In the genomic region with DNA sequence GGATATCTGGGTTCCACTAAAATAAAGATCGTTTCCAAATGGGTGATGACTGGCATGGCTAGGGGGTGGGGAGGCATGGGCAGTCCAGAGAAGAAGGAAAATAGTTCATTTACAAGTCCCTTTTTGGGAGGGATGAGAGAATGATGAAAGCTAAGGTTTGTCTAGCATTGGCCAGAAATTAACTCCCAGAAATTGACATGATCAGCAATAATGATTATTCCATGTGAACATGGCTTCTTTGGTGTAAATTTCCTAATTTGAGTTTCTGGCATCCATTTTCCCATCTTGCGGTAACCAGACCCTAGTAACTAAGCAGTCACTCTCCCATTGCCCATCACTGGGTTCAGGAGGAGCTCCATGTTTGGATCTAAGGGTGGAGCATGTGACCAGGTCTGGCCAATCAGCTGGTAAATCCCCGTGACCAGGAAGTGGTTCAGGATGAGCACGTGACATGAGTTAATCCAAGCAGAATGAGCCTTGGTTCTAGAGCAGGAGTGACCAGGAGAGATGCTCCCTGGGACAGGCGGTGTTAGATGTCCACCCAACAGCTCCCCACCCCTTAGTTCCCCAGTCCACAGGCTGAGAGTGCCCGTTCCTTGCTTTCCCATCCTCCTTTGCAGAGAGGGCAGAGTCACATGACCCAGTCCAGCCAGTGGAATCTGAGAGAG, we compare ENCODE assay signal across 2 cellular contexts.
TF ChIP-seq lines count a peak whose summit lies in the region.

No MANE protein-coding gene starts in this region.

TF ChIP-seq in HepG2, 621 proteins besides CTCF, POLR2A, EP300 and RAD21 (continues in another document):
- TF ChIP-seq, protein P1, sequence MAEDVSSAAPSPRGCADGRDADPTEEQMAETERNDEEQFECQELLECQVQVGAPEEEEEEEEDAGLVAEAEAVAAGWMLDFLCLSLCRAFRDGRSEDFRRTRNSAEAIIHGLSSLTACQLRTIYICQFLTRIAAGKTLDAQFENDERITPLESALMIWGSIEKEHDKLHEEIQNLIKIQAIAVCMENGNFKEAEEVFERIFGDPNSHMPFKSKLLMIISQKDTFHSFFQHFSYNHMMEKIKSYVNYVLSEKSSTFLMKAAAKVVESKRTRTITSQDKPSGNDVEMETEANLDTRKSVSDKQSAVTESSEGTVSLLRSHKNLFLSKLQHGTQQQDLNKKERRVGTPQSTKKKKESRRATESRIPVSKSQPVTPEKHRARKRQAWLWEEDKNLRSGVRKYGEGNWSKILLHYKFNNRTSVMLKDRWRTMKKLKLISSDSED (CRISPR knock-in tag; IDR thresholded peaks at IDR 0.05), result no peak
- TF ChIP-seq, protein P2, sequence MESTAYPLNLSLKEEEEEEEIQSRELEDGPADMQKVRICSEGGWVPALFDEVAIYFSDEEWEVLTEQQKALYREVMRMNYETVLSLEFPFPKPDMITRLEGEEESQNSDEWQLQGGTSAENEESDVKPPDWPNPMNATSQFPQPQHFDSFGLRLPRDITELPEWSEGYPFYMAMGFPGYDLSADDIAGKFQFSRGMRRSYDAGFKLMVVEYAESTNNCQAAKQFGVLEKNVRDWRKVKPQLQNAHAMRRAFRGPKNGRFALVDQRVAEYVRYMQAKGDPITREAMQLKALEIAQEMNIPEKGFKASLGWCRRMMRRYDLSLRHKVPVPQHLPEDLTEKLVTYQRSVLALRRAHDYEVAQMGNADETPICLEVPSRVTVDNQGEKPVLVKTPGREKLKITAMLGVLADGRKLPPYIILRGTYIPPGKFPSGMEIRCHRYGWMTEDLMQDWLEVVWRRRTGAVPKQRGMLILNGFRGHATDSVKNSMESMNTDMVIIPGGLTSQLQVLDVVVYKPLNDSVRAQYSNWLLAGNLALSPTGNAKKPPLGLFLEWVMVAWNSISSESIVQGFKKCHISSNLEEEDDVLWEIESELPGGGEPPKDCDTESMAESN (CRISPR knock-in tag; conservative IDR thresholded peaks at IDR 0.05), result no peak
- no peak for TF ChIP-seq CBX1 (IDR thresholded peaks at IDR 0.05; ENCODE audit: low read depth)
- no peak for TF ChIP-seq ZNF335 (CRISPR knock-in tag; IDR thresholded peaks at IDR 0.05)
- no peak for TF ChIP-seq RNF2 (conservative IDR thresholded peaks at IDR 0.05; ENCODE audit: low read depth)
- TF ChIP-seq MAFK (conservative IDR thresholded peaks at IDR 0.05 in 1 of 2, IDR thresholded peaks at IDR 0.05 in 1 of 2; ENCODE audit: low read length in 2 of 2), result peak; percentile 76 to 78
- TF ChIP-seq RAD51 (IDR thresholded peaks at IDR 0.05; ENCODE audit: borderline replicate concordance), result peak; percentile 43; the same call in 1 of the 2 replicates
- no peak for TF ChIP-seq CENPT (CRISPR knock-in tag; IDR thresholded peaks at IDR 0.05; ENCODE audit: low read depth)
- no peak for TF ChIP-seq ARNT (IDR thresholded peaks at IDR 0.05)
- TF ChIP-seq, protein P3, sequence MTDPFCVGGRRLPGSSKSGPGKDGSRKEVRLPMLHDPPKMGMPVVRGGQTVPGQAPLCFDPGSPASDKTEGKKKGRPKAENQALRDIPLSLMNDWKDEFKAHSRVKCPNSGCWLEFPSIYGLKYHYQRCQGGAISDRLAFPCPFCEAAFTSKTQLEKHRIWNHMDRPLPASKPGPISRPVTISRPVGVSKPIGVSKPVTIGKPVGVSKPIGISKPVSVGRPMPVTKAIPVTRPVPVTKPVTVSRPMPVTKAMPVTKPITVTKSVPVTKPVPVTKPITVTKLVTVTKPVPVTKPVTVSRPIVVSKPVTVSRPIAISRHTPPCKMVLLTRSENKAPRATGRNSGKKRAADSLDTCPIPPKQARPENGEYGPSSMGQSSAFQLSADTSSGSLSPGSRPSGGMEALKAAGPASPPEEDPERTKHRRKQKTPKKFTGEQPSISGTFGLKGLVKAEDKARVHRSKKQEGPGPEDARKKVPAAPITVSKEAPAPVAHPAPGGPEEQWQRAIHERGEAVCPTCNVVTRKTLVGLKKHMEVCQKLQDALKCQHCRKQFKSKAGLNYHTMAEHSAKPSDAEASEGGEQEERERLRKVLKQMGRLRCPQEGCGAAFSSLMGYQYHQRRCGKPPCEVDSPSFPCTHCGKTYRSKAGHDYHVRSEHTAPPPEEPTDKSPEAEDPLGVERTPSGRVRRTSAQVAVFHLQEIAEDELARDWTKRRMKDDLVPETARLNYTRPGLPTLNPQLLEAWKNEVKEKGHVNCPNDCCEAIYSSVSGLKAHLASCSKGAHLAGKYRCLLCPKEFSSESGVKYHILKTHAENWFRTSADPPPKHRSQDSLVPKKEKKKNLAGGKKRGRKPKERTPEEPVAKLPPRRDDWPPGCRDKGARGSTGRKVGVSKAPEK (CRISPR knock-in tag; IDR thresholded peaks at IDR 0.05; ENCODE audit: borderline replicate concordance), result no peak
- TF ChIP-seq MAFF (IDR thresholded peaks at IDR 0.05; ENCODE audit: low read depth, low read length), result peak; percentile 64
- TF ChIP-seq KAT8 (CRISPR knock-in tag; IDR thresholded peaks at IDR 0.05), result no peak
- TF ChIP-seq RARA (CRISPR knock-in tag; IDR thresholded peaks at IDR 0.05), result no peak
- TF ChIP-seq ZNF441 (CRISPR knock-in tag; IDR thresholded peaks at IDR 0.05; ENCODE audit: borderline replicate concordance), result no peak
- TF ChIP-seq, protein P4, sequence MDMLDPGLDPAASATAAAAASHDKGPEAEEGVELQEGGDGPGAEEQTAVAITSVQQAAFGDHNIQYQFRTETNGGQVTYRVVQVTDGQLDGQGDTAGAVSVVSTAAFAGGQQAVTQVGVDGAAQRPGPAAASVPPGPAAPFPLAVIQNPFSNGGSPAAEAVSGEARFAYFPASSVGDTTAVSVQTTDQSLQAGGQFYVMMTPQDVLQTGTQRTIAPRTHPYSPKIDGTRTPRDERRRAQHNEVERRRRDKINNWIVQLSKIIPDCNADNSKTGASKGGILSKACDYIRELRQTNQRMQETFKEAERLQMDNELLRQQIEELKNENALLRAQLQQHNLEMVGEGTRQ (IDR thresholded peaks at IDR 0.05; ENCODE audit: low read depth, low read length), result peak; percentile 49; the same call in 1 of the 2 replicates
- TF ChIP-seq, protein P4 (CRISPR knock-in tag; IDR thresholded peaks at IDR 0.05; ENCODE audit: borderline replicate concordance), result peak; percentile 15; the same call in 1 of the 2 replicates
- TF ChIP-seq, protein P5, sequence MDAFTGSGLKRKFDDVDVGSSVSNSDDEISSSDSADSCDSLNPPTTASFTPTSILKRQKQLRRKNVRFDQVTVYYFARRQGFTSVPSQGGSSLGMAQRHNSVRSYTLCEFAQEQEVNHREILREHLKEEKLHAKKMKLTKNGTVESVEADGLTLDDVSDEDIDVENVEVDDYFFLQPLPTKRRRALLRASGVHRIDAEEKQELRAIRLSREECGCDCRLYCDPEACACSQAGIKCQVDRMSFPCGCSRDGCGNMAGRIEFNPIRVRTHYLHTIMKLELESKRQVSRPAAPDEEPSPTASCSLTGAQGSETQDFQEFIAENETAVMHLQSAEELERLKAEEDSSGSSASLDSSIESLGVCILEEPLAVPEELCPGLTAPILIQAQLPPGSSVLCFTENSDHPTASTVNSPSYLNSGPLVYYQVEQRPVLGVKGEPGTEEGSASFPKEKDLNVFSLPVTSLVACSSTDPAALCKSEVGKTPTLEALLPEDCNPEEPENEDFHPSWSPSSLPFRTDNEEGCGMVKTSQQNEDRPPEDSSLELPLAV (CRISPR knock-in tag; conservative IDR thresholded peaks at IDR 0.05; ENCODE audit: low read depth), result no peak

TF ChIP-seq in H1, 55 proteins besides CTCF, POLR2A, EP300 and RAD21:
- no peak for TF ChIP-seq ZNF274 (IDR thresholded peaks at IDR 0.05; ENCODE audit: borderline replicate concordance, extremely low read depth, low read length)
- TF ChIP-seq HDAC6 (IDR thresholded peaks at IDR 0.05; ENCODE audit: low read depth, low read length), result no peak
- no peak for TF ChIP-seq FOSL1 (IDR thresholded peaks at IDR 0.05; ENCODE audit: insufficient read depth, low read depth, low read length)
- no peak for TF ChIP-seq POU5F1 (IDR thresholded peaks at IDR 0.05; ENCODE audit: low read depth, low read length)
- TF ChIP-seq SUZ12 (IDR thresholded peaks at IDR 0.05; ENCODE audit: low read length), result no peak
- TF ChIP-seq, protein P6, sequence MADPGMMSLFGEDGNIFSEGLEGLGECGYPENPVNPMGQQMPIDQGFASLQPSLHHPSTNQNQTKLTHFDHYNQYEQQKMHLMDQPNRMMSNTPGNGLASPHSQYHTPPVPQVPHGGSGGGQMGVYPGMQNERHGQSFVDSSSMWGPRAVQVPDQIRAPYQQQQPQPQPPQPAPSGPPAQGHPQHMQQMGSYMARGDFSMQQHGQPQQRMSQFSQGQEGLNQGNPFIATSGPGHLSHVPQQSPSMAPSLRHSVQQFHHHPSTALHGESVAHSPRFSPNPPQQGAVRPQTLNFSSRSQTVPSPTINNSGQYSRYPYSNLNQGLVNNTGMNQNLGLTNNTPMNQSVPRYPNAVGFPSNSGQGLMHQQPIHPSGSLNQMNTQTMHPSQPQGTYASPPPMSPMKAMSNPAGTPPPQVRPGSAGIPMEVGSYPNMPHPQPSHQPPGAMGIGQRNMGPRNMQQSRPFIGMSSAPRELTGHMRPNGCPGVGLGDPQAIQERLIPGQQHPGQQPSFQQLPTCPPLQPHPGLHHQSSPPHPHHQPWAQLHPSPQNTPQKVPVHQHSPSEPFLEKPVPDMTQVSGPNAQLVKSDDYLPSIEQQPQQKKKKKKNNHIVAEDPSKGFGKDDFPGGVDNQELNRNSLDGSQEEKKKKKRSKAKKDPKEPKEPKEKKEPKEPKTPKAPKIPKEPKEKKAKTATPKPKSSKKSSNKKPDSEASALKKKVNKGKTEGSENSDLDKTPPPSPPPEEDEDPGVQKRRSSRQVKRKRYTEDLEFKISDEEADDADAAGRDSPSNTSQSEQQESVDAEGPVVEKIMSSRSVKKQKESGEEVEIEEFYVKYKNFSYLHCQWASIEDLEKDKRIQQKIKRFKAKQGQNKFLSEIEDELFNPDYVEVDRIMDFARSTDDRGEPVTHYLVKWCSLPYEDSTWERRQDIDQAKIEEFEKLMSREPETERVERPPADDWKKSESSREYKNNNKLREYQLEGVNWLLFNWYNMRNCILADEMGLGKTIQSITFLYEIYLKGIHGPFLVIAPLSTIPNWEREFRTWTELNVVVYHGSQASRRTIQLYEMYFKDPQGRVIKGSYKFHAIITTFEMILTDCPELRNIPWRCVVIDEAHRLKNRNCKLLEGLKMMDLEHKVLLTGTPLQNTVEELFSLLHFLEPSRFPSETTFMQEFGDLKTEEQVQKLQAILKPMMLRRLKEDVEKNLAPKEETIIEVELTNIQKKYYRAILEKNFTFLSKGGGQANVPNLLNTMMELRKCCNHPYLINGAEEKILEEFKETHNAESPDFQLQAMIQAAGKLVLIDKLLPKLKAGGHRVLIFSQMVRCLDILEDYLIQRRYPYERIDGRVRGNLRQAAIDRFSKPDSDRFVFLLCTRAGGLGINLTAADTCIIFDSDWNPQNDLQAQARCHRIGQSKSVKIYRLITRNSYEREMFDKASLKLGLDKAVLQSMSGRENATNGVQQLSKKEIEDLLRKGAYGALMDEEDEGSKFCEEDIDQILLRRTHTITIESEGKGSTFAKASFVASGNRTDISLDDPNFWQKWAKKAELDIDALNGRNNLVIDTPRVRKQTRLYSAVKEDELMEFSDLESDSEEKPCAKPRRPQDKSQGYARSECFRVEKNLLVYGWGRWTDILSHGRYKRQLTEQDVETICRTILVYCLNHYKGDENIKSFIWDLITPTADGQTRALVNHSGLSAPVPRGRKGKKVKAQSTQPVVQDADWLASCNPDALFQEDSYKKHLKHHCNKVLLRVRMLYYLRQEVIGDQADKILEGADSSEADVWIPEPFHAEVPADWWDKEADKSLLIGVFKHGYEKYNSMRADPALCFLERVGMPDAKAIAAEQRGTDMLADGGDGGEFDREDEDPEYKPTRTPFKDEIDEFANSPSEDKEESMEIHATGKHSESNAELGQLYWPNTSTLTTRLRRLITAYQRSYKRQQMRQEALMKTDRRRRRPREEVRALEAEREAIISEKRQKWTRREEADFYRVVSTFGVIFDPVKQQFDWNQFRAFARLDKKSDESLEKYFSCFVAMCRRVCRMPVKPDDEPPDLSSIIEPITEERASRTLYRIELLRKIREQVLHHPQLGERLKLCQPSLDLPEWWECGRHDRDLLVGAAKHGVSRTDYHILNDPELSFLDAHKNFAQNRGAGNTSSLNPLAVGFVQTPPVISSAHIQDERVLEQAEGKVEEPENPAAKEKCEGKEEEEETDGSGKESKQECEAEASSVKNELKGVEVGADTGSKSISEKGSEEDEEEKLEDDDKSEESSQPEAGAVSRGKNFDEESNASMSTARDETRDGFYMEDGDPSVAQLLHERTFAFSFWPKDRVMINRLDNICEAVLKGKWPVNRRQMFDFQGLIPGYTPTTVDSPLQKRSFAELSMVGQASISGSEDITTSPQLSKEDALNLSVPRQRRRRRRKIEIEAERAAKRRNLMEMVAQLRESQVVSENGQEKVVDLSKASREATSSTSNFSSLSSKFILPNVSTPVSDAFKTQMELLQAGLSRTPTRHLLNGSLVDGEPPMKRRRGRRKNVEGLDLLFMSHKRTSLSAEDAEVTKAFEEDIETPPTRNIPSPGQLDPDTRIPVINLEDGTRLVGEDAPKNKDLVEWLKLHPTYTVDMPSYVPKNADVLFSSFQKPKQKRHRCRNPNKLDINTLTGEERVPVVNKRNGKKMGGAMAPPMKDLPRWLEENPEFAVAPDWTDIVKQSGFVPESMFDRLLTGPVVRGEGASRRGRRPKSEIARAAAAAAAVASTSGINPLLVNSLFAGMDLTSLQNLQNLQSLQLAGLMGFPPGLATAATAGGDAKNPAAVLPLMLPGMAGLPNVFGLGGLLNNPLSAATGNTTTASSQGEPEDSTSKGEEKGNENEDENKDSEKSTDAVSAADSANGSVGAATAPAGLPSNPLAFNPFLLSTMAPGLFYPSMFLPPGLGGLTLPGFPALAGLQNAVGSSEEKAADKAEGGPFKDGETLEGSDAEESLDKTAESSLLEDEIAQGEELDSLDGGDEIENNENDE (IDR thresholded peaks at IDR 0.05; ENCODE audit: insufficient replicate concordance, low read length), result no peak
- TF ChIP-seq JUN (IDR thresholded peaks at IDR 0.05; ENCODE audit: low read depth, low read length), result no peak
- TF ChIP-seq BCL11A (IDR thresholded peaks at IDR 0.05; ENCODE audit: low read depth in 2 of 2, low read length in 2 of 2), result no peak
- no peak for TF ChIP-seq PHF8 (conservative IDR thresholded peaks at IDR 0.05; ENCODE audit: low read depth, low read length)
- no peak for TF ChIP-seq JUND (IDR thresholded peaks at IDR 0.05; ENCODE audit: low read length)
- no peak for TF ChIP-seq TBP (IDR thresholded peaks at IDR 0.05; ENCODE audit: low read depth, low read length)
- TF ChIP-seq SP2 (IDR thresholded peaks at IDR 0.05; ENCODE audit: low read length), result no peak
- no peak for TF ChIP-seq SIRT6 (IDR thresholded peaks at IDR 0.05; ENCODE audit: low read length)
- no peak for TF ChIP-seq HDAC2 (IDR thresholded peaks at IDR 0.05; ENCODE audit: borderline replicate concordance in 1 of 2, low read depth in 2 of 2, low read length in 2 of 2)
- no peak for TF ChIP-seq CBX5 (IDR thresholded peaks at IDR 0.05; ENCODE audit: low read depth, low read length)
- no peak for TF ChIP-seq SRF (IDR thresholded peaks at IDR 0.05; ENCODE audit: low read depth, low read length)
